Comparison of ENCODE assay signal across 7 cellular contexts in the genomic region with DNA sequence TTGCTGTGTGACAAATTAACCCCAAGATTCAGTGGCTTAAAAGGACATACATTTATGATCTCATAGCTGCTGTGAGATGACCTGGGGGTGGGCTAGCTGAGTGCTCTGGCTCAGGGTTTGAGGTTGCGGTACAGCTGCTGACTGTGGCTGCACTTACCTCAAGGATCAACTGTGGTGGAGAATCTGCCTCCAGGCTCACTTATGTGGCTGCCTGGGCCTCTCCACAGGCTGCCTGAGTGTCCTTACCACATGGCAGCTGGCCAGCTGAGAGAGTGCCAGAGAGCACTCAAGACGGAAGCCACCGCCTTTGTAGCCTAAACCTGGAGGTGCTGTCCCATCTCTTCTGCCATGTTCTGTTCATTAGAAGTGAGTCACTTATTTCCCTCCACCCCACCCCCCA. TPM values are rescaled to one million over a fixed set of nuclear protein-coding genes. Genes with fewer than 3 reads are reported as not detected.
A peak's percentile ranks its signal among the peaks of the same experiment; 100 is the strongest.
DNase-seq lines count a peak whose midpoint lies in the region; ATAC-seq, FAIRE-seq and TF ChIP-seq lines count a peak whose summit lies in the region.

No MANE protein-coding gene starts in this region.

- intact Hi-C loops in adrenal gland (cut with DNase I): loop anchor here in 1 of 2 donors (10.0 kb wide), 1 partner anchor 149 kb away; no protein-coding TSS in a partner anchor

- FAIRE-seq in H54 (lab: Jason Lieb, UNC): peak; percentile 68

- H3K4me2 ChIP-seq in osteoblast (ENCODE audit: insufficient read depth, low read length): no peak overlapping the region

- TF ChIP-seq CTCF in adrenal gland (IDR thresholded peaks at IDR 0.05): no peak
- no peak for TF ChIP-seq CTCF in osteoblast (IDR thresholded peaks at IDR 0.05; ENCODE audit: extremely low read depth, low read depth, low read length)
- TF ChIP-seq CTCF in coronary artery (IDR thresholded peaks at IDR 0.05): no peak

- H2AFZ ChIP-seq in osteoblast (ENCODE audit: low read length): no peak overlapping the region

- TF ChIP-seq POLR2A in H54 (IDR thresholded peaks at IDR 0.05; ENCODE audit: low read depth, low read length) (no peak), adrenal gland (IDR thresholded peaks at IDR 0.05) (no peak)

- no peak for ATAC-seq in left lobe of liver

- no peaks in the 10 kb centered on the region for H4K20me1 ChIP-seq in osteoblast (ENCODE audit: insufficient read depth, low read length)

- no peaks in the 10 kb centered on the region for H3K36me3 ChIP-seq in adrenal gland (replicated peaks in 1 of 2)
- no peaks in the 10 kb centered on the region for H3K36me3 ChIP-seq in osteoblast (ENCODE audit: insufficient read depth, low read length)

- H3K27me3 ChIP-seq in adrenal gland: peaks cover 37% of the 10 kb centered on the region
- H3K27me3 ChIP-seq in osteoblast (ENCODE audit: insufficient read depth, low read length): peaks cover 43% of the 10 kb centered on the region

- H3K9me3 ChIP-seq in adrenal gland (replicated peaks in 1 of 3): no peaks in the 10 kb centered on the region
- H3K9me3 ChIP-seq in osteoblast (ENCODE audit: low read depth, low read length): no peaks in the 10 kb centered on the region

- no peaks in the 10 kb centered on the region for H3K79me2 ChIP-seq in osteoblast (ENCODE audit: insufficient read depth, low read length)

- WGBS in adrenal gland, 4 donors: 28 to 32% (median 31%) methylated on average over 3 of the region's 3 CpGs; no CpG with 5 or more reads in 1 of the 4 donors

- H3K27ac ChIP-seq in adrenal gland (no peak overlapping the region), osteoblast (ENCODE audit: low read depth, low read length) (no peak overlapping the region), coronary artery (no peak overlapping the region)

- peak; percentile 84 for DNase-seq in H54 (ENCODE audit: insufficient read length, low spot score)
- peak; percentile 98 to 99 for DNase-seq in NCI-H187 (lab: John Stamatoyannopoulos, UW)
- DNase-seq in adrenal gland: peak; percentile 46 to 87 (median 72)
- peak; percentile 84 for DNase-seq in osteoblast (ENCODE audit: insufficient read length, low spot score, missing footprints)
- DNase-seq in coronary artery (ENCODE audit: low spot score): no peak
- no peak for DNase-seq in kidney glomerular epithelial cell (lab: John Stamatoyannopoulos, UW)
- DNase-seq in left lobe of liver (ENCODE audit: low spot score): no peak

- no peak overlapping the region for H3K4me3 ChIP-seq in adrenal gland
- no peak overlapping the region for H3K4me3 ChIP-seq in osteoblast (ENCODE audit: insufficient read depth, low read length)
- no peak overlapping the region for H3K4me3 ChIP-seq in coronary artery

- H3K4me1 ChIP-seq in adrenal gland (replicated peaks in 1 of 2) (peaks cover 0 to 12% of the 10 kb centered on the region in 2 donors), osteoblast (ENCODE audit: insufficient read depth, low read length) (peaks cover 8% of the 10 kb centered on the region)

RNA-seq across cellular contexts. Expression of a gene that starts 5.7 kb away (rescaled TPM):
- total RNA-seq in adrenal gland: under 1 TPM in 4 of 8 donors, not detected in 4; 0.11 to 0.39 (median 0.23) TPM
- polyA plus RNA-seq in adrenal gland: 1 to 10 TPM in 2 of 3 donors, under 1 TPM in 1; 0.20 to 4.6 (median 1.2) TPM
- total RNA-seq in osteoblast: 0.36 and 0.59 TPM in 2 replicates
- not detected for total RNA-seq in left lobe of liver

RNA-seq across cellular contexts. Expression of a gene that starts 32.7 kb away (rescaled TPM):
- total RNA-seq in adrenal gland (10 to 100 TPM in 5 of 8 donors, 1 to 10 TPM in 3; 4.7 to 31.1 (median 12.8) TPM), osteoblast (17.0 and 21.2 TPM in 2 replicates), left lobe of liver (4.5 TPM)
- 10 to 100 TPM in 1 of 3 donors, 1 to 10 TPM in 2; 4.2 to 15.1 (median 6.2) TPM for polyA plus RNA-seq in adrenal gland

Comparison
In these comparisons a context has a peak if more than half of its experiments do, and no peak if none do; other contexts are left out.
1. DNase-seq: peak in H54 (single experiment), NCI-H187 (2 of 2), adrenal gland (7 of 7) and osteoblast (single experiment); none in coronary artery (single experiment), kidney glomerular epithelial cell (single experiment) and left lobe of liver (single experiment).